1 cellular context compared by ENCODE assay signal in the genomic region with DNA sequence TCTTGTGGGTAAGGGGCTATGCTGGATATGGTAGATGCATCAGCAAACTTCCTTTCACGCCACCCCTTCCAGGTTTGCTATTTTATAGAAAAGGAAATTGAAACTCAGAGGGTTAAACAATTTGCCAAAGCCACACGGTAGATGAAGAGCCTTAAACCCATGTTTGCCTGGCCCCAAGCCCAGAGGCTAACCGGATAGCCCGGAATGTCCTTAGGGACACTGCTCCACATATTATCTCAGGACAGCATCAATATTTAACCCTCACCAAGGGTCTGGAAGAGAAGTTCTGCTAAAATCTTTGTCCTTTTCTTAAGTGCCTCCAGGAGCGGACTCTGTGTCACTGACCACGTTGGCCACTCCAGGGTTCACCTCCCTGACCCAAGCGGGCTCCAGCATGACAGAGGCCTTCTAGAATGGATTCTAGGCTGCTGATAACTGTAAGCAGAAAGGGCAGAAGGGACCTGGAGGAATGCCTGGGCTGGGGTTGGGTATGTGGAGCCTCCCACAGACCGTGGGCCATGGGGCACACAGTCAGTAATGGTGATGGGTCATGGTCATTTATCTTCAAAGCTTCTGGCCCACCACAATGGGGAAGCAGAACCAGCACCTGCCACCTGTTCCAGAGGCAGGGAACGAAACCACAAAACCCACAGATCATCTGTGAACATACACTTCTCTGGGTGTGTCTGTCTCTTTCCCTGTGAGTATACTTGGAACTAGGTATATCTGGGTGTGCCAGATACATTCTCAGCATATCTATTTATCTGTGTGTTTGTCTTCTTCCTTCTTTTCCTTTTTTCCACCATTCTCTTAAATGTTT.
TF ChIP-seq lines count a peak whose summit lies in the region.

No MANE protein-coding gene starts in this region.

TF ChIP-seq in K562, 482 proteins besides CTCF, POLR2A, EP300 and RAD21 (continued from another document):
- no peak for TF ChIP-seq TFE3 (CRISPR knock-in tag; IDR thresholded peaks at IDR 0.05)
- TF ChIP-seq, protein P1, sequence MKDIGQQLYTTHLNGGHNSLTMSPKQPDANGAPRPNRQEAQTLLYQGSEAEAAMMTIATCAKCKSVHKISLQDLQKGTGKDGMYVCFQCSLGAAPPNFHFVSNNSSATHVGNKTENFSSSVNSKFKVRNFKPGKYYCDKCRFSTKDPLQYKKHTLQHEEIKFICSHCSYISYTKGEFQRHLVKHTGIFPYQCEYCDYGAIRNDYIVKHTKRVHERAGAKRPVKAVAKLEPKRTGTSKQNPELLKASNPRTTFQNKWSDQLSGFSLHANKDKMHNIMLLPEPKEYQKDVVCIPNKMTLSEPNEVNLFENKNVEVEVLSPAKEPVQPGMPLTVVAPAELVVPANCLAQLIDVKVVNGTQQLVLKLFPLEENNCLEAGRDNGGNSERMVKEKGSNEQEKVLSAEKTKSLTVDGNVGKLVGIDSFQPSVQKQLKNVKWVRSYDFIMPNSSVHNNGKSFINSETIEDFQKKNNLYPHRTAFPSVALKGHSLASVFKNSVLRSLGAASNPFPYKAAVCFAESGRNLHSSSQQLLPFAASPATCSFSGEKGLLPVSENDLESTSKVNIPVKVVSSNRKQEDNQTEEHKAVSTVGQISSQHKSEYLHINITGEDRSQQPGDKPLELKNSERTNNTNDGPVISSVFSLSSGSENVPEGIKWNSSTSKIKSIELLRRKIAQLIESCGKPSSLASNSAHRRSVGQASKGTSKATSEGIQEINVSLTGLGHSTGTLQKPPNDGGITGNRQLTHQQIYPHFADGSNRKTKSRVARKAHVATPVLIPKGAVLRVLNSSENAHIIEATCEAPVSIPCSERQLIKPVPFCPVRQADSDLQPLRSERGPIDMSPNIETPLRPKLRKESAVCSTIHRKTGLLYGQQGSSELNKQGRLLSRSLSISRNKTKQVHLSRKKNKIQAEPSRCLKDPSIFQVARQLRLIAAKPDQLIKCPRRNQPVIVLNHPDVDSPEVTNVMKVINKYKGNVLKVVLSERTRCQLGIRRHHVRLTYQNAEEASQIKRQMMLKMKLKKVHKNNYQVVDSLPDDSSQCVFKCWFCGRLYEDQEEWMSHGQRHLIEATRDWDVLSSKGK (CRISPR knock-in tag; IDR thresholded peaks at IDR 0.05) = no peak
- peak; percentile 86 for TF ChIP-seq MTA2 (IDR thresholded peaks at IDR 0.05; ENCODE audit: low read depth)
- TF ChIP-seq TCF7 (IDR thresholded peaks at IDR 0.05; ENCODE audit: borderline replicate concordance) = no peak
- no peak for TF ChIP-seq ZNF23 (CRISPR knock-in tag; IDR thresholded peaks at IDR 0.05)
- no peak for TF ChIP-seq ATF1 (CRISPR knock-in tag; IDR thresholded peaks at IDR 0.05)
- TF ChIP-seq ATF1 (tag; IDR thresholded peaks at IDR 0.05) = no peak
- TF ChIP-seq JUNB (CRISPR knock-in tag; conservative IDR thresholded peaks at IDR 0.05) = no peak
- TF ChIP-seq BDP1 (IDR thresholded peaks at IDR 0.05; ENCODE audit: insufficient read depth, insufficient read length) = no peak
- no peak for TF ChIP-seq MEF2A (IDR thresholded peaks at IDR 0.05; ENCODE audit: control insufficient read depth, low read depth, low read length)
- no peak for TF ChIP-seq ZSCAN29 (IDR thresholded peaks at IDR 0.05)
- TF ChIP-seq ZNF785 (CRISPR knock-in tag; IDR thresholded peaks at IDR 0.05) = no peak
- no peak for TF ChIP-seq ERF (CRISPR knock-in tag; IDR thresholded peaks at IDR 0.05)
- TF ChIP-seq TOE1 (IDR thresholded peaks at IDR 0.05; ENCODE audit: borderline replicate concordance) = peak; percentile 26; the same call in 1 of the 2 replicates
- TF ChIP-seq TOE1 (CRISPR knock-in tag; IDR thresholded peaks at IDR 0.05; ENCODE audit: borderline replicate concordance, low read depth) = no peak
- TF ChIP-seq SREBF1 (IDR thresholded peaks at IDR 0.05; ENCODE audit: borderline replicate concordance, low read depth, low read length) = no peak
- no peak for TF ChIP-seq FOXJ2 (tag; IDR thresholded peaks at IDR 0.05)
- TF ChIP-seq RBM14 (IDR thresholded peaks at IDR 0.05; ENCODE audit: borderline replicate concordance, insufficient read depth, low read depth, low read length) = no peak
- no peak for TF ChIP-seq NCOA2 (IDR thresholded peaks at IDR 0.05; ENCODE audit: partially characterized antibody in 2 of 2)
